21 cellular contexts compared by ENCODE assay signal in the genomic region with DNA sequence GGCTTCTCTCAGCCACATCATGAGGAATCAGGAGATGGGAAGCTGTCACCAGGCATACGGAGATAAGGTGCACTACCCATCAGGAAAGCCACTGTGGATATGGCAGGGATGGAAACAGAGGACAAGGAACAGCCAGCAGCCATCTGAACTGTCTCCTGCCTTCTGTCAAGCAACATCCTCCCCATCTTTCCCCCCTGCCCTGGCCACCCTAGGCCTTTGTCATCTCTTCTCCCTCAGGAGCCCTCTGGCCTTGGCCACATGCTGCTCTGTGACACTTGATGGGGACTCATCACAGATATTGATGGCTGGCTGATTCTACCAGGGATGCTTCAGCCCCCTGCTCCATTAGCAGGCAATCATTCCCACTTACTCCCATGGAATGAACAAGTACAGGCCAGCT. TPM values are rescaled to one million over a fixed set of nuclear protein-coding genes. Genes with fewer than 3 reads are reported as not detected.
A peak's percentile ranks its signal among the peaks of the same experiment; 100 is the strongest.
DNase-seq lines count a peak whose midpoint lies in the region; ATAC-seq and TF ChIP-seq lines count a peak whose summit lies in the region.
"Had no signal": no experiment of that assay in that cellular context is flagged by ENCODE, and none has a peak within 500 bp of the region (broad histone marks: within the 10 kb centered on the region; RNA-seq: fewer than 3 reads in every experiment).

No MANE protein-coding gene starts in this region.

- peak; percentile 59 for DNase-seq in cardiac septum (ENCODE audit: low spot score)
- no peak for DNase-seq in left ventricle myocardium inferior
- no peak for DNase-seq in glutamatergic neuron
- peak; percentile 54 for DNase-seq in osteocyte (ENCODE audit: extremely low spot score, unreplicated experiment)
- no peak for DNase-seq in NCI-H524 treated with DMSO at 0.1 percent for 48 hours (lab: John Stamatoyannopoulos, UW)
- DNase-seq: C1 segment of cervical spinal cord; Calu3; CD4-positive, alpha-beta memory T cell; COR-L47; DMS53; DMS79 treated with DMSO at 0.1 percent for 48 hours; GF-D8; H9 had no signal

- no peak for TF ChIP-seq CTCF in left ventricle myocardium inferior (IDR thresholded peaks at IDR 0.05; ENCODE audit: borderline replicate concordance)
- TF ChIP-seq CTCF in glutamatergic neuron (IDR thresholded peaks at IDR 0.05; ENCODE audit: partially characterized antibody, unreplicated experiment): no peak
- no peak for TF ChIP-seq CTCF in osteocyte (IDR thresholded peaks at IDR 0.05)

- ATAC-seq in HG03457 (IDR thresholded peaks at IDR 0.05; ENCODE audit: unreplicated experiment): no peak
- ATAC-seq: GM23338, HCT116 had no signal

- no peaks in the 10 kb centered on the region for H3K27me3 ChIP-seq in left ventricle myocardium inferior (ENCODE audit: low read depth)

- H3K4me3 Mint-ChIP-seq in glutamatergic neuron (ENCODE audit: unreplicated experiment) (peak overlapping the region; percentile 16), osteocyte (ENCODE audit: unreplicated experiment) (no peak overlapping the region)
- H3K4me3 Mint-ChIP-seq: CD4-positive, alpha-beta memory T cell; GM23338; H9 had no signal

- no peak overlapping the region for H3K4me3 ChIP-seq in left ventricle myocardium inferior
- H3K4me3 ChIP-seq: GM23338 had no signal

- intact Hi-C loops in cardiac septum (cut with DNase I) (no loop called here), left ventricle myocardium inferior (cut with micrococcal nuclease) (no loop called here)

- H3K9me3 ChIP-seq in left ventricle myocardium inferior (replicated peaks): no peaks in the 10 kb centered on the region

- no peaks in the 10 kb centered on the region for H3K9me3 Mint-ChIP-seq in glutamatergic neuron (ENCODE audit: unreplicated experiment)
- H3K9me3 Mint-ChIP-seq in osteocyte (ENCODE audit: unreplicated experiment): no peaks in the 10 kb centered on the region
- H3K9me3 Mint-ChIP-seq: CD4-positive, alpha-beta memory T cell; GM23338; H9 had no signal

- no peak overlapping the region for H3K27ac ChIP-seq in left ventricle myocardium inferior (replicated peaks)

- peaks cover 2% of the 10 kb centered on the region for H3K27me3 Mint-ChIP-seq in glutamatergic neuron (ENCODE audit: unreplicated experiment)
- peaks cover 8% of the 10 kb centered on the region for H3K27me3 Mint-ChIP-seq in osteocyte (ENCODE audit: unreplicated experiment)
- H3K27me3 Mint-ChIP-seq: CD4-positive, alpha-beta memory T cell had no signal

- no peaks in the 10 kb centered on the region for H3K4me1 ChIP-seq in left ventricle myocardium inferior

- peak overlapping the region; percentile 38 for H3K27ac Mint-ChIP-seq in glutamatergic neuron (ENCODE audit: unreplicated experiment)
- no peak overlapping the region for H3K27ac Mint-ChIP-seq in osteocyte (ENCODE audit: unreplicated experiment)
- H3K27ac Mint-ChIP-seq: GM23338, H9 had no signal

- H3K4me1 Mint-ChIP-seq in glutamatergic neuron (ENCODE audit: low read depth, unreplicated experiment) (peaks cover 3% of the 10 kb centered on the region), osteocyte (ENCODE audit: unreplicated experiment) (no peaks in the 10 kb centered on the region)
- H3K4me1 Mint-ChIP-seq: GM23338 had no signal

- no peaks in the 10 kb centered on the region for H3K36me3 ChIP-seq in left ventricle myocardium inferior

- no peaks in the 10 kb centered on the region for H3K36me3 Mint-ChIP-seq in glutamatergic neuron (ENCODE audit: unreplicated experiment)
- no peaks in the 10 kb centered on the region for H3K36me3 Mint-ChIP-seq in osteocyte (ENCODE audit: unreplicated experiment)

RNA-seq across cellular contexts. Expression of a gene that starts 21.1 kb away (rescaled TPM):
- total RNA-seq in cardiac septum (not detected), left ventricle myocardium inferior (not detected), glutamatergic neuron (ENCODE audit: unreplicated experiment) (not detected), osteocyte (not detected in 2 replicates)
- total RNA-seq: A172, A673, Calu3, Daoy, G401, GM23338, H4, H9 had no signal

RNA-seq across cellular contexts. Expression of a gene that starts 44.9 kb away (rescaled TPM):
- total RNA-seq in cardiac septum: 4.5 TPM
- 2.7 TPM for total RNA-seq in left ventricle myocardium inferior
- total RNA-seq in glutamatergic neuron (ENCODE audit: unreplicated experiment): 8.1 TPM
- not detected in 2 replicates for total RNA-seq in osteocyte
- total RNA-seq: A673 had no signal

Comparison
In these comparisons a context has a peak if more than half of its experiments do, and no peak if none do; other contexts are left out.
1. DNase-seq: peak in cardiac septum (single experiment) and osteocyte (single experiment); none in left ventricle myocardium inferior (single experiment), glutamatergic neuron (single experiment) and NCI-H524 treated with DMSO at 0.1 percent for 48 hours (single experiment).